ENCODE assay signal across 8 cellular contexts in genomic region chr4:15755781-15756180, GRCh38. TPM values are rescaled to one million over a fixed set of nuclear protein-coding genes. Genes with fewer than 3 reads are reported as not detected.
DNase-seq lines count a peak whose midpoint lies in the region; ATAC-seq lines count a peak whose summit lies in the region.

No MANE protein-coding gene starts in this region.

- intact Hi-C loops in activated naive CD4-positive, alpha-beta T cell treated with anti-CD3 and anti-CD28 coated beads for 36 hours (cut with micrococcal nuclease), result loop anchor here (1.0 to 10.0 kb wide), 13 partner anchors 11 to 901 kb away; partner anchors contain the start of genes CD38, CPEB2, FAM200B and FBXL5
- intact Hi-C loops in aorta (cut with DNase I), result no loop called here

- H3K4me1 ChIP-seq in SJSA1 (replicated peaks), result peaks cover 36% of the 10 kb centered on the region
- no peaks in the 10 kb centered on the region for H3K4me1 ChIP-seq in aorta (ENCODE audit: control insufficient read depth in 1 of 2, insufficient read depth in 2 of 2, low read length in 2 of 2)

- H3K27ac ChIP-seq in SJSA1, result peak overlapping the region; percentile 70
- H3K27ac ChIP-seq in aorta (ENCODE audit: low read depth in 1 of 2, low read length in 2 of 2), result no peak overlapping the region

- H3K4me1 Mint-ChIP-seq in activated naive CD4-positive, alpha-beta T cell treated with anti-CD3 and anti-CD28 coated beads for 36 hours (ENCODE audit: low read depth), result peaks cover 42% of the 10 kb centered on the region
- peaks cover 21 to 38% of the 10 kb centered on the region in 2 donors for H3K4me1 Mint-ChIP-seq in stimulated activated naive B cell treated with anti-CD40 and anti-IgM and Interleukin-4, amounts not matched to agents 10 μg/mL and 1 μg/mL and 100 μg/mL, for 72 hours

- H3K4me3 ChIP-seq in SJSA1 (no peak overlapping the region), aorta (ENCODE audit: low read length in 2 of 2) (no peak overlapping the region)

- CTCF ChIA-PET in activated naive CD4-positive, alpha-beta T cell treated with anti-CD3 and anti-CD28 coated beads for 36 hours (lab: Charles Lee), result interaction anchor here (0.7 to 4.5 kb wide), 13 partner anchors 11 to 123 kb away, joined by 3 to 52 read pairs (median 11); partner anchors contain the start of genes CD38 and FBXL5

- H3K36me3 ChIP-seq in SJSA1 (no peaks in the 10 kb centered on the region), aorta (ENCODE audit: control insufficient read depth in 1 of 2, insufficient read depth in 2 of 2, low read length in 1 of 2) (no peaks in the 10 kb centered on the region)

- no peaks in the 10 kb centered on the region for H3K27me3 Mint-ChIP-seq in activated naive CD4-positive, alpha-beta T cell treated with anti-CD3 and anti-CD28 coated beads for 36 hours (ENCODE audit: low read depth)
- H3K27me3 Mint-ChIP-seq in stimulated activated naive B cell treated with anti-CD40 and anti-IgM and Interleukin-4, amounts not matched to agents 10 μg/mL and 1 μg/mL and 100 μg/mL, for 72 hours, result no peaks in the 10 kb centered on the region

- no peaks in the 10 kb centered on the region for H3K9me3 ChIP-seq in SJSA1 (replicated peaks)
- peaks cover 2% of the 10 kb centered on the region for H3K9me3 ChIP-seq in aorta (ENCODE audit: control insufficient read depth, low read length)

- peak overlapping the region; percentile 83 for H3K27ac Mint-ChIP-seq in activated naive CD4-positive, alpha-beta T cell treated with anti-CD3 and anti-CD28 coated beads for 36 hours
- peak overlapping the region; percentile 78 for H3K27ac Mint-ChIP-seq in stimulated activated naive B cell treated with anti-CD40 and anti-IgM and Interleukin-4, amounts not matched to agents 10 μg/mL and 1 μg/mL and 100 μg/mL, for 72 hours

- 81 to 83% methylated on average over 1 of the region's 1 CpG for WGBS in aorta, 2 donors

- peaks cover 2% of the 10 kb centered on the region for H3K9me3 Mint-ChIP-seq in activated naive CD4-positive, alpha-beta T cell treated with anti-CD3 and anti-CD28 coated beads for 36 hours
- peaks cover 2 to 6% of the 10 kb centered on the region in 2 donors for H3K9me3 Mint-ChIP-seq in stimulated activated naive B cell treated with anti-CD40 and anti-IgM and Interleukin-4, amounts not matched to agents 10 μg/mL and 1 μg/mL and 100 μg/mL, for 72 hours

- H3K4me3 Mint-ChIP-seq in activated naive CD4-positive, alpha-beta T cell treated with anti-CD3 and anti-CD28 coated beads for 36 hours, result peak overlapping the region; percentile 54
- peak overlapping the region; percentile 9 to 68 for H3K4me3 Mint-ChIP-seq in stimulated activated naive B cell treated with anti-CD40 and anti-IgM and Interleukin-4, amounts not matched to agents 10 μg/mL and 1 μg/mL and 100 μg/mL, for 72 hours

- DNase-seq in activated naive CD4-positive, alpha-beta T cell treated with anti-CD3 and anti-CD28 coated beads for 36 hours, result no peak
- no peak for DNase-seq in activated naive CD4-positive, alpha-beta T cell treated with Interleukin-2 at 50 U/mL for 16 hours
- no peak for DNase-seq in SJSA1 (ENCODE audit: low read depth in 1 of 2, low spot score in 2 of 2)
- no peak for DNase-seq in stimulated activated naive B cell treated with anti-CD40 and anti-IgM and Interleukin-4, amounts not matched to agents 10 μg/mL and 1 μg/mL and 100 μg/mL, for 72 hours
- no peak for DNase-seq in aorta
- DNase-seq in NCI-H2227 treated with DMSO at 0.1 percent for 48 hours (lab: John Stamatoyannopoulos, UW), result no peak

- ATAC-seq in HG02798 (IDR thresholded peaks at IDR 0.05; ENCODE audit: poor library complexity, unreplicated experiment), result peak; percentile 22
- peak in 1 of 2 donors; percentile 8 for ATAC-seq in stimulated activated naive B cell treated with anti-CD40 and anti-IgM and Interleukin-4, amounts not matched to agents 10 μg/mL and 1 μg/mL and 100 μg/mL, for 72 hours (replicated peaks)
- no peak for ATAC-seq in HG03025 (IDR thresholded peaks at IDR 0.05; ENCODE audit: low FRiP score, unreplicated experiment)
- no peak for ATAC-seq in aorta (ENCODE audit: low FRiP score)

- no peaks in the 10 kb centered on the region for H3K36me3 Mint-ChIP-seq in activated naive CD4-positive, alpha-beta T cell treated with anti-CD3 and anti-CD28 coated beads for 36 hours (ENCODE audit: low read depth)
- H3K36me3 Mint-ChIP-seq in stimulated activated naive B cell treated with anti-CD40 and anti-IgM and Interleukin-4, amounts not matched to agents 10 μg/mL and 1 μg/mL and 100 μg/mL, for 72 hours, result no peaks in the 10 kb centered on the region

- H3K27me3 ChIP-seq in SJSA1 (replicated peaks) (no peaks in the 10 kb centered on the region), aorta (ENCODE audit: control insufficient read depth in 1 of 2, insufficient read depth in 2 of 2, low read length in 1 of 2) (no peaks in the 10 kb centered on the region)

RNA-seq across cellular contexts. Expression of gene CD38, which starts 22.3 kb away (rescaled TPM):
- 10 to 100 TPM; 18.5 to 20.0 TPM for total RNA-seq in activated naive CD4-positive, alpha-beta T cell treated with anti-CD3 and anti-CD28 coated beads for 36 hours
- 0.05 TPM in 1 of 2 replicates, not detected in the other for total RNA-seq in SJSA1 (2014; rRNA removed; shearing (Covaris generic))
- 1 to 10 TPM; 7.8 to 9.3 TPM for total RNA-seq in aorta
- polyA plus RNA-seq in aorta, result under 1 TPM; 0.20 to 0.88 TPM

RNA-seq across cellular contexts. Expression of gene BST1, which starts 52.9 kb away (rescaled TPM):
- total RNA-seq in activated naive CD4-positive, alpha-beta T cell treated with anti-CD3 and anti-CD28 coated beads for 36 hours, result under 1 TPM; 0.74 to 0.96 TPM
- 14.2 and 19.3 TPM in 2 replicates for total RNA-seq in SJSA1 (2014; rRNA removed; shearing (Covaris generic))
- 10 to 100 TPM in 1 of 2 donors, 1 to 10 TPM in 1; 9.3 to 13.7 TPM for total RNA-seq in aorta
- 10 to 100 TPM in 1 of 2 donors, 1 to 10 TPM in 1; 4.6 to 18.5 TPM for polyA plus RNA-seq in aorta
